38 cellular contexts compared by ENCODE assay signal in the genomic region with DNA sequence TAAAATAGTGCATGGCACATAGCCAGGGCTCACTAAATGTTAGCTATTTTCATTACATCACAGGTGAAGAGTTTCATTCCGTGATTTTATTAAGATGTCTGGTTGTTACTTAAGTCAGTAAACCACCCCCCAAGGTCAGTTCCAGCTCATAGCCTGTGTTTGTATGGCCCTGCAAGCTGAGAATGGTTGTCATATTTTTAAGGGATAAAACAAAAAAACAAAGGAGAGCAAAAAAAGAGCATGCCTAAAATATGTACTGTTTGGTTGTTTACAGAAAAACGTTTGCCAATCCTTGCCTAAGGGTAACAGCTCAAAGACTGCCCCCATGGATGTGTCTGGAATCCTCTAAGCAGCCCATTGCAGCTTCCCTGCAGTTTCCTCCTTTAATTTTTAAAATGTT.
"Had no signal": no experiment of that assay in that cellular context is flagged by ENCODE, and none has a peak within 500 bp of the region (broad histone marks: within the 10 kb centered on the region; RNA-seq: fewer than 3 reads in every experiment).

No MANE protein-coding gene starts in this region.

- H3K27me3 Mint-ChIP-seq: activated naive CD4-positive, alpha-beta T cell treated with anti-CD3 and anti-CD28 coated beads, Interleukin-2, amount 10 ng/mL, durations not matched to agents 7 days and 5 days had no signal

- ATAC-seq: activated naive CD4-positive, alpha-beta T cell treated with anti-CD3 and anti-CD28 coated beads, Interleukin-2, amount 50 U/mL, for 72 hours; activated naive CD8-positive, alpha-beta T cell treated with anti-CD3 and anti-CD28 coated beads, Interleukin-2, amount 50 U/mL, for 24 hours; activated T-cell treated with anti-CD3 and anti-CD28 coated beads, Interleukin-2, amount 50 U/mL, for 4 hours; activated T-cell treated with anti-CD3 and anti-CD28 coated beads, Interleukin-2, amount 50 U/mL, for 72 hours; activated T-helper 17 cell treated with anti-CD3 and anti-CD28 coated beads, Interleukin-2, amount 50 U/mL, for 72 hours; body of pancreas had no signal

- H3K27me3 ChIP-seq: adrenal gland, ascending aorta, body of pancreas, brain microvascular endothelial cell, cardiac muscle cell had no signal

- H3K4me1 ChIP-seq: adrenal gland, ascending aorta, body of pancreas, breast epithelium had no signal

- H3K9me3 Mint-ChIP-seq: activated naive CD4-positive, alpha-beta T cell treated with anti-CD3 and anti-CD28 coated beads for 36 hours; activated naive CD4-positive, alpha-beta T cell treated with anti-CD3 and anti-CD28 coated beads, Interleukin-2, amount 10 ng/mL, durations not matched to agents 7 days and 5 days; activated naive CD4-positive, alpha-beta T cell treated with anti-CD3 and anti-CD28 coated beads, Interleukin-2, amount 50 U/mL, for 24 hours; activated naive CD4-positive, alpha-beta T cell treated with anti-CD3 and anti-CD28 coated beads, Interleukin-2, amount 50 U/mL, for 72 hours; activated naive CD8-positive, alpha-beta T cell treated with anti-CD3 and anti-CD28 coated beads for 36 hours; activated naive CD8-positive, alpha-beta T cell treated with anti-CD3 and anti-CD28 coated beads, Interleukin-2, amount 10 ng/mL, durations not matched to agents 7 days and 5 days; activated naive CD8-positive, alpha-beta T cell treated with anti-CD3 and anti-CD28 coated beads, Interleukin-2, amount 50 U/mL, for 24 hours; activated T-cell treated with anti-CD3 and anti-CD28 coated beads, Interleukin-2, amount 50 U/mL, for 24 hours; activated T-cell treated with anti-CD3 and anti-CD28 coated beads, Interleukin-2, amount 50 U/mL, for 4 hours; activated T-cell treated with anti-CD3 and anti-CD28 coated beads, Interleukin-2, amount 50 U/mL, for 72 hours; activated T-helper 1 cell treated with anti-CD3 and anti-CD28 coated beads, Interleukin-12 subunit alpha, Interleukin-12 subunit beta, Interleukin-2, Interleukin-4 antibody, amounts not matched to agents 30 ng/mL and 10 ng/mL and 1 ng/mL, durations not matched to agents 14 hours and 24 hours and 36 hours; activated T-helper 17 cell treated with anti-CD3 and anti-CD28 coated beads, Interleukin-2, amount 50 U/mL, for 72 hours; activated T-helper 2 cell treated with anti-CD3 and anti-CD28 coated beads, Interferon-gamma antibody, Interleukin-2, Interleukin-4, amounts not matched to agents 10 μg/mL and 5 μg/mL and 100 μg/mL, durations not matched to agents 14 hours and 24 hours and 36 hours; brain; central memory CD8-positive, alpha-beta T cell had no signal

- DNase-seq: activated effector memory CD4-positive, alpha-beta T cell treated with anti-CD3 and anti-CD28 coated beads, Interleukin-2, amount 50 U/mL, for 16 hours; activated effector memory CD4-positive, alpha-beta T cell treated with Interleukin-2 at 50 U/mL for 16 hours; activated gamma-delta T cell; activated gamma-delta T cell treated with Interleukin-2 at 50 U/mL for 16 hours; activated naive CD4-positive, alpha-beta T cell; activated naive CD4-positive, alpha-beta T cell treated with anti-CD3 and anti-CD28 coated beads for 36 hours; activated naive CD4-positive, alpha-beta T cell treated with anti-CD3 and anti-CD28 coated beads, Interleukin-2, amount 10 ng/mL, durations not matched to agents 7 days and 5 days; activated naive CD4-positive, alpha-beta T cell treated with anti-CD3 and anti-CD28 coated beads, Interleukin-2, amount 50 U/mL, for 16 hours; activated naive CD4-positive, alpha-beta T cell treated with Interleukin-2 at 50 U/mL for 16 hours; activated naive CD8-positive, alpha-beta T cell treated with anti-CD3 and anti-CD28 coated beads for 36 hours; activated naive CD8-positive, alpha-beta T cell treated with anti-CD3 and anti-CD28 coated beads, Interleukin-2, amount 10 ng/mL, durations not matched to agents 7 days and 5 days; activated naive CD8-positive, alpha-beta T cell treated with anti-CD3 and anti-CD28 coated beads, Interleukin-2, amount 50 U/mL, for 24 hours; activated T-cell treated with anti-CD3 and anti-CD28 coated beads, Interleukin-2, amount 50 U/mL, for 1 hour; activated T-cell treated with anti-CD3 and anti-CD28 coated beads, Interleukin-2, amount 50 U/mL, for 24 hours; activated T-cell treated with anti-CD3 and anti-CD28 coated beads, Interleukin-2, amount 50 U/mL, for 4 hours; activated T-cell treated with anti-CD3 and anti-CD28 coated beads, Interleukin-2, amount 50 U/mL, for 48 hours; activated T-cell treated with anti-CD3 and anti-CD28 coated beads, Interleukin-2, amount 50 U/mL, for 72 hours; adrenal gland; amniotic stem cell; amygdala; anterior cingulate cortex; aorta; body of pancreas; brain microvascular endothelial cell; caudate nucleus; central memory CD4-positive, alpha-beta T cell; cerebellar nuclear complex had no signal

- H3K36me3 Mint-ChIP-seq: activated naive CD4-positive, alpha-beta T cell treated with anti-CD3 and anti-CD28 coated beads, Interleukin-2, amount 10 ng/mL, durations not matched to agents 7 days and 5 days; activated naive CD4-positive, alpha-beta T cell treated with anti-CD3 and anti-CD28 coated beads, Interleukin-2, amount 50 U/mL, for 24 hours; activated naive CD4-positive, alpha-beta T cell treated with anti-CD3 and anti-CD28 coated beads, Interleukin-2, amount 50 U/mL, for 72 hours; activated naive CD8-positive, alpha-beta T cell; activated naive CD8-positive, alpha-beta T cell treated with anti-CD3 and anti-CD28 coated beads for 36 hours; activated naive CD8-positive, alpha-beta T cell treated with anti-CD3 and anti-CD28 coated beads, Interleukin-2, amount 10 ng/mL, durations not matched to agents 7 days and 5 days; brain had no signal

- H3K4me3 Mint-ChIP-seq: activated naive CD4-positive, alpha-beta T cell treated with anti-CD3 and anti-CD28 coated beads for 36 hours; activated naive CD4-positive, alpha-beta T cell treated with anti-CD3 and anti-CD28 coated beads, Interleukin-2, amount 10 ng/mL, durations not matched to agents 7 days and 5 days; activated naive CD4-positive, alpha-beta T cell treated with anti-CD3 and anti-CD28 coated beads, Interleukin-2, amount 50 U/mL, for 24 hours; activated naive CD8-positive, alpha-beta T cell; activated naive CD8-positive, alpha-beta T cell treated with anti-CD3 and anti-CD28 coated beads for 36 hours; activated naive CD8-positive, alpha-beta T cell treated with anti-CD3 and anti-CD28 coated beads, Interleukin-2, amount 10 ng/mL, durations not matched to agents 7 days and 5 days; activated naive CD8-positive, alpha-beta T cell treated with anti-CD3 and anti-CD28 coated beads, Interleukin-2, amount 50 U/mL, for 24 hours; activated T-cell treated with anti-CD3 and anti-CD28 coated beads, Interleukin-2, amount 50 U/mL, for 24 hours; activated T-cell treated with anti-CD3 and anti-CD28 coated beads, Interleukin-2, amount 50 U/mL, for 4 hours; activated T-cell treated with anti-CD3 and anti-CD28 coated beads, Interleukin-2, amount 50 U/mL, for 72 hours; activated T-helper 1 cell treated with anti-CD3 and anti-CD28 coated beads, Interleukin-12 subunit alpha, Interleukin-12 subunit beta, Interleukin-2, Interleukin-4 antibody, amounts not matched to agents 30 ng/mL and 10 ng/mL and 1 ng/mL, durations not matched to agents 14 hours and 24 hours and 36 hours; activated T-helper 17 cell treated with anti-CD3 and anti-CD28 coated beads, Interleukin-2, amount 50 U/mL, for 72 hours; brain; central memory CD8-positive, alpha-beta T cell had no signal

- H3K36me3 ChIP-seq: adrenal gland, ascending aorta, brain microvascular endothelial cell, breast epithelium, cardiac muscle cell had no signal

- H3K27ac ChIP-seq: adrenal gland, ascending aorta, body of pancreas, brain microvascular endothelial cell, breast epithelium, cardiac muscle cell had no signal

- H3K4me1 Mint-ChIP-seq: activated naive CD4-positive, alpha-beta T cell treated with anti-CD3 and anti-CD28 coated beads, Interleukin-2, amount 10 ng/mL, durations not matched to agents 7 days and 5 days; activated naive CD4-positive, alpha-beta T cell treated with anti-CD3 and anti-CD28 coated beads, Interleukin-2, amount 50 U/mL, for 24 hours; activated naive CD8-positive, alpha-beta T cell treated with anti-CD3 and anti-CD28 coated beads for 36 hours; activated naive CD8-positive, alpha-beta T cell treated with anti-CD3 and anti-CD28 coated beads, Interleukin-2, amount 10 ng/mL, durations not matched to agents 7 days and 5 days; activated naive CD8-positive, alpha-beta T cell treated with anti-CD3 and anti-CD28 coated beads, Interleukin-2, amount 50 U/mL, for 24 hours; activated T-helper 17 cell treated with anti-CD3 and anti-CD28 coated beads, Interleukin-2, amount 50 U/mL, for 72 hours; central memory CD8-positive, alpha-beta T cell had no signal

- H3K4me3 ChIP-seq: adrenal gland, ascending aorta, body of pancreas, breast epithelium, cardiac muscle cell had no signal

- H3K27ac Mint-ChIP-seq: activated naive CD4-positive, alpha-beta T cell treated with anti-CD3 and anti-CD28 coated beads for 36 hours; activated naive CD4-positive, alpha-beta T cell treated with anti-CD3 and anti-CD28 coated beads, Interleukin-2, amount 10 ng/mL, durations not matched to agents 7 days and 5 days; activated naive CD4-positive, alpha-beta T cell treated with anti-CD3 and anti-CD28 coated beads, Interleukin-2, amount 50 U/mL, for 24 hours; activated naive CD4-positive, alpha-beta T cell treated with anti-CD3 and anti-CD28 coated beads, Interleukin-2, amount 50 U/mL, for 72 hours; activated naive CD8-positive, alpha-beta T cell; activated naive CD8-positive, alpha-beta T cell treated with anti-CD3 and anti-CD28 coated beads for 36 hours; activated naive CD8-positive, alpha-beta T cell treated with anti-CD3 and anti-CD28 coated beads, Interleukin-2, amount 10 ng/mL, durations not matched to agents 7 days and 5 days; activated naive CD8-positive, alpha-beta T cell treated with anti-CD3 and anti-CD28 coated beads, Interleukin-2, amount 50 U/mL, for 24 hours; activated T-cell treated with anti-CD3 and anti-CD28 coated beads, Interleukin-2, amount 50 U/mL, for 24 hours; activated T-cell treated with anti-CD3 and anti-CD28 coated beads, Interleukin-2, amount 50 U/mL, for 72 hours; activated T-helper 1 cell treated with anti-CD3 and anti-CD28 coated beads, Interleukin-12 subunit alpha, Interleukin-12 subunit beta, Interleukin-2, Interleukin-4 antibody, amounts not matched to agents 30 ng/mL and 10 ng/mL and 1 ng/mL, durations not matched to agents 14 hours and 24 hours and 36 hours; activated T-helper 17 cell treated with anti-CD3 and anti-CD28 coated beads, Interleukin-2, amount 50 U/mL, for 72 hours; activated T-helper 2 cell treated with anti-CD3 and anti-CD28 coated beads, Interferon-gamma antibody, Interleukin-2, Interleukin-4, amounts not matched to agents 10 μg/mL and 5 μg/mL and 100 μg/mL, durations not matched to agents 14 hours and 24 hours and 36 hours; brain had no signal

- H3K9me3 ChIP-seq: adrenal gland, ascending aorta, body of pancreas, breast epithelium had no signal
